ENCODE assay signal across 3 cellular contexts in the genomic region with DNA sequence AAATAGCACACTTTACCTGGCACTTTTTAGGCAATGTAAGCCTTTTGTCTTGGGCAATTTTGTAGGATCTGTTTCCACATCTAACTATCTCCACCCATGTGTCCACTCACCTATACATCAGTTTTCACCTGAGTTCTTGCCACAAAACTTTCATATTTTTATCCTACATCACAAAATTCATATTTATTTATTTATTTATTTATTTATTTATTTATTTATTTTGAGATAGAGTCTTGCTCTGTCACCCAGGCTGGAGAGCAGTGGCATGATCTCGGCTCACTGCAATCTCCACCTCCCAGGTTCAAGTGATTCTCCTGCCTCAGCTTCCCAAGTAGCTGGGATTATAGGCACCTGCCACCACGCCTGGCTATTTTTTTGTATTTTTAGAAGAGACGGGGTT. TPM values are rescaled to one million over a fixed set of nuclear protein-coding genes. Genes with fewer than 3 reads are reported as not detected.
DNase-seq lines count a peak whose midpoint lies in the region; ATAC-seq, FAIRE-seq and TF ChIP-seq lines count a peak whose summit lies in the region.
"Not testable (repeated sequence)": the region's sequence is repeated elsewhere in the genome, so short reads cannot be mapped to it uniquely, and the experiment has no call there.

No MANE protein-coding gene starts in this region.

- not testable (repeated sequence) for H2AK5ac ChIP-seq in H1 (ENCODE audit: low read depth, low read length)

- peak overlapping the region; percentile 44; the same call in 1 of the 2 replicates for H2AFZ ChIP-seq in H1 (ENCODE audit: low read length)

- CTCF ChIA-PET in A549 (lab: Yijun Ruan, JAX); HEK293 (lab: Yijun Ruan, JAX); H1 (lab: Charles Lee; ENCODE audit: partially characterized antibody): not testable (repeated sequence)

- not testable (repeated sequence) for H3K4me1 ChIP-seq in A549; HEK293 (ENCODE audit: control insufficient read depth, insufficient read depth, low read length); H1 (replicated peaks in 1 of 4; ENCODE audit: control insufficient read depth in 3 of 4, insufficient read depth in 4 of 4, low read length in 3 of 4)

- H4K91ac ChIP-seq in H1 (replicated peaks; ENCODE audit: insufficient read length, low read length), result not testable (repeated sequence)

- H3K9ac ChIP-seq in H1 (replicated peaks in 1 of 4; ENCODE audit: extremely low read depth in 1 of 4, low read depth in 3 of 4, low read length in 3 of 4), result not testable (repeated sequence)

- not testable (repeated sequence) for H3K27ac ChIP-seq in A549; HEK293 (ENCODE audit: extremely low read depth, low read depth, low read length); H1 (ENCODE audit: low read depth, low read length)

- H3K14ac ChIP-seq in H1 (ENCODE audit: insufficient read length), result not testable (repeated sequence)

- H3K4me2 ChIP-seq in A549; H1 (ENCODE audit: insufficient read depth in 1 of 2, low read depth in 2 of 2, low read length in 2 of 2): not testable (repeated sequence)

- DNase-seq in A549 (ENCODE audit: low read depth in 1 of 2, low spot score in 1 of 2); H1 (ENCODE audit: low read depth in 1 of 2, low spot score in 2 of 2): not testable (repeated sequence)

- TF ChIP-seq EP300 in A549 (IDR thresholded peaks at IDR 0.05); H1 (IDR thresholded peaks at IDR 0.05; ENCODE audit: borderline replicate concordance in 1 of 2, low read depth in 2 of 2, low read length in 2 of 2): not testable (repeated sequence)

- H3K79me2 ChIP-seq in H1 (ENCODE audit: control insufficient read depth in 1 of 2, insufficient read depth in 2 of 2, low read length in 2 of 2), result not testable (repeated sequence)

- H4K20me1 ChIP-seq in H1 (replicated peaks in 1 of 2; ENCODE audit: control insufficient read depth in 1 of 2, insufficient read depth in 2 of 2, low read length in 2 of 2), result not testable (repeated sequence)

- not testable (repeated sequence) for ATAC-seq in A549

- not testable (repeated sequence) for H3K27me3 ChIP-seq in H1 (replicated peaks in 1 of 4; ENCODE audit: control insufficient read depth in 3 of 4, extremely low read depth in 1 of 4, insufficient read depth in 3 of 4, low read length in 3 of 4)

- not testable (repeated sequence) for H3K4me3 ChIP-seq in A549; HEK293 (ENCODE audit: low read depth, low read length); H1 (ENCODE audit: extremely low read depth in 1 of 4, insufficient read depth in 2 of 4, low read depth in 3 of 4, low read length in 4 of 4)

- H3K23ac ChIP-seq in H1 (ENCODE audit: insufficient read length), result not testable (repeated sequence)

- not testable (repeated sequence) for H3K23me2 ChIP-seq in H1 (ENCODE audit: low read depth, low read length)

- H4K5ac ChIP-seq in H1 (ENCODE audit: insufficient read length, low read depth, low read length), result not testable (repeated sequence)

- not testable (repeated sequence) for H3K18ac ChIP-seq in H1 (ENCODE audit: extremely low read depth, low read length)

- not testable (repeated sequence) for H2BK12ac ChIP-seq in H1 (ENCODE audit: low read depth, low read length)

- not testable (repeated sequence) for H4K8ac ChIP-seq in H1 (ENCODE audit: extremely low read depth, insufficient read depth, low read length)

- not testable (repeated sequence) for H2BK20ac ChIP-seq in H1 (ENCODE audit: low read length)

- 79% methylated on average over 3 of the region's 3 CpGs for WGBS in A549 (ENCODE audit: missing lambda C conversion rate)
- 94% methylated on average over 3 of the region's 3 CpGs; no CpG with 5 or more reads in 1 of the 2 experiments for WGBS in H1 (ENCODE audit: extremely low coverage in 1 of 2, insufficient coverage in 1 of 2, insufficient read length in 1 of 2, insufficient replicate concordance in 2 of 2, low coverage in 1 of 2, low lambda C conversion rate in 2 of 2, missing lambda C conversion rate in 1 of 2), 2 experiments

- TF ChIP-seq CTCF in A549 (IDR thresholded peaks at IDR 0.05); HEK293 (tag by site-specific recombination; IDR thresholded peaks at IDR 0.05); H1 (IDR thresholded peaks at IDR 0.05; ENCODE audit: control extremely low read depth in 1 of 3, insufficient read depth in 1 of 3, low read depth in 1 of 3, low read length in 3 of 3): not testable (repeated sequence)

- not testable (repeated sequence) for H3K79me1 ChIP-seq in H1 (ENCODE audit: low read depth, low read length)

- not testable (repeated sequence) for H3K4ac ChIP-seq in H1 (replicated peaks; ENCODE audit: insufficient read length, low read depth, low read length)

- H2BK120ac ChIP-seq in H1 (replicated peaks; ENCODE audit: low read depth, low read length), result not testable (repeated sequence)

- H3K56ac ChIP-seq in H1 (replicated peaks; ENCODE audit: insufficient read length, low read depth, low read length), result not testable (repeated sequence)

- H2BK15ac ChIP-seq in H1 (ENCODE audit: low read length), result not testable (repeated sequence)

- POLR2A ChIA-PET in A549 (lab: Yijun Ruan, JAX); HEK293 (lab: Yijun Ruan, JAX); H1 (lab: Charles Lee; ENCODE audit: partially characterized antibody): not testable (repeated sequence)

- not testable (repeated sequence) for H3K9me3 ChIP-seq in A549; HEK293 (ENCODE audit: control insufficient read depth, insufficient read depth, low read depth, low read length); H1 (ENCODE audit: insufficient read depth in 2 of 2, low read depth in 1 of 2, low read length in 1 of 2)

- TF ChIP-seq RAD21 in A549 (conservative IDR thresholded peaks at IDR 0.05 in 1 of 2, IDR thresholded peaks at IDR 0.05 in 1 of 2); H1 (IDR thresholded peaks at IDR 0.05 in 1 of 2, conservative IDR thresholded peaks at IDR 0.05 in 1 of 2; ENCODE audit: low read depth in 2 of 2, low read length in 2 of 2): not testable (repeated sequence)

- not testable (repeated sequence) for H2BK5ac ChIP-seq in H1 (ENCODE audit: low read depth, low read length)

- FAIRE-seq in A549 (lab: Jason Lieb, UNC); H1 (lab: Jason Lieb, UNC): not testable (repeated sequence)

- TF ChIP-seq POLR2A in A549 (IDR thresholded peaks at IDR 0.05; ENCODE audit: low read length); H1 (IDR thresholded peaks at IDR 0.05; ENCODE audit: control extremely low read depth in 1 of 2, low read depth in 2 of 2, low read length in 2 of 2): not testable (repeated sequence)

- H3K36me3 ChIP-seq in HEK293 (ENCODE audit: control insufficient read depth in 2 of 2, insufficient read depth in 1 of 2, low read length in 2 of 2); H1 (ENCODE audit: control insufficient read depth in 2 of 4, insufficient read depth in 4 of 4, low read length in 3 of 4): not testable (repeated sequence)

TF ChIP-seq in A549, 52 proteins besides CTCF, POLR2A, EP300 and RAD21:
- TF ChIP-seq ZC3H11A (IDR thresholded peaks at IDR 0.05), result peak; percentile 79

TF ChIP-seq in HEK293, 187 proteins besides CTCF, POLR2A, EP300 and RAD21 (continues in another document):
- peak; percentile 62 for TF ChIP-seq ZNF426 (tag by site-specific recombination; IDR thresholded peaks at IDR 0.05)

RNA-seq across cellular contexts. Expression of a gene that starts 17.5 kb away (rescaled TPM):
- polyA plus RNA-seq in A549 (2011; rRNA removed) (37.8 and 52.2 TPM in 2 replicates), A549 (2017; fragmentation: RNase III; extraction: RNeasy Plus Mini Kit Qiagen cat#74134 plus additional on column Dnase treatment) (34.8 to 42.2 TPM (median 41.9 TPM) in 3 replicates), H1 (2011; rRNA removed) (6.9 and 13.5 TPM in 2 replicates)
- 8.8 and 9.4 TPM in 2 replicates for polyA plus RNA-seq in A549 (2012; cell fraction: cytosol; rRNA removed)
- 5.9 and 9.2 TPM in 2 replicates for polyA plus RNA-seq in A549 (2012; cell fraction: nucleus; rRNA removed)
- polyA minus RNA-seq in A549 (2011; rRNA and poly(A)+ RNA removed), result 16.5 and 18.1 TPM in 2 replicates
- total RNA-seq in H1 (2021; fragmentation: NEBNext Ultra II Directional; extraction: Animal tissue kit (Norgen Biotek cat#: 25700)), result 45.1 and 46.1 TPM in 2 replicates
- 20.0 TPM for polyA plus RNA-seq in H1 (2011; cell fraction: cytosol; rRNA removed)
- 9.0 TPM for polyA plus RNA-seq in H1 (2011; cell fraction: nucleus; rRNA removed)
- polyA plus RNA-seq in H1 (2012, experiment 1 of 2), result 18.4 to 35.1 TPM (median 22.2 TPM) in 4 replicates
- 2.2 TPM for polyA plus RNA-seq in H1 (2012, experiment 2 of 2)
- polyA plus RNA-seq in H1 (2013, experiment 1 of 2), result 25.2 TPM
- 24.4 TPM for polyA plus RNA-seq in H1 (2013, experiment 2 of 2)
- 22.5 and 31.4 TPM in 2 replicates for polyA minus RNA-seq in H1 (2011; rRNA and poly(A)+ RNA removed)
- polyA minus RNA-seq in H1 (2011; cell fraction: cytosol; rRNA and poly(A)+ RNA removed), result 14.2 TPM
- 35.1 TPM for polyA minus RNA-seq in H1 (2011; cell fraction: nucleus; rRNA and poly(A)+ RNA removed)
